8 cellular contexts compared by ENCODE assay signal in the genomic region with DNA sequence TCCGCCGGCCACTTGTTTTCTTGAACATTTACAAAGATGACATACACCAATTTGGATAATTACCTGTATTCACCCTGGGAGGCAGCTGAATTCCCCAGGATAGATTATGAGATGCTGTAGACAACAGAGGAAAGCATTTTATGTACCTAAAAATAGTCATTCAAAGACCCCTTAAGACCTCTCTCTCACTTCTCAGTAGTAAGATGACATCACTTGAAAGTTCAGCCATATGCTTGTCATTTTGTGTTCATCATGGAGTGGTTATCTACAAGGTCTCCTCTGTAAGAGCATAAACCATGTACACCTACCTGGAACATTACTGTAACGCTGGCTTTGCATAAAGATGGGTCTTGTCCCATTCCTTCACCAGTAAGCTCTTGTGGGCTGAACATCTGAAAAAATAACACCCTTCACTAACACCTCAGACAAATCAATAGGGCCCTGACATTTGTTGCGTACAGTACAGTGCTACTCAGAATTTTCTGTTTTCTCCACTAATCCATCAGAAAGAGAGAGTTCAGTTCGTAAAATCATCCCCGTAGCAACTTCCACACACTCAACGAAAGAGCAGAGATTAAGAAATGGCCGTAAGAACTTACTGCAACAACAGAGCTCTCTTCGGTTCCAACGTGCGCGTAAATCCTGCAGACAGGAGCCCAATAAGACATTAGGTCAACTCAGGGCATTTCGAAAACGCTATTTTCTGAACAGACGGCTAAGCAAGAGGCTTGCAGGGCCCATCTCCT. TPM values are rescaled to one million over a fixed set of nuclear protein-coding genes. Genes with fewer than 3 reads are reported as not detected.
DNase-seq lines count a peak whose midpoint lies in the region; ATAC-seq, FAIRE-seq and TF ChIP-seq lines count a peak whose summit lies in the region.

No MANE protein-coding gene starts in this region.

- SMC1A ChIA-PET in GM12878 (lab: Charles Lee; ENCODE audit: uncharacterized antibody, unreplicated experiment) = interaction anchor here (0.6 to 5.2 kb wide), 15 partner anchors 9 to 341 kb away, joined by 3 to 36 read pairs (median 4); a partner anchor contains a TSS

- no peak for TF ChIP-seq EP300 in GM12878 (IDR thresholded peaks at IDR 0.05; ENCODE audit: borderline replicate concordance in 1 of 2, control insufficient read depth in 1 of 2, low read depth in 2 of 2, low read length in 2 of 2)

- DNase-seq in left ventricle myocardium inferior (no peak), cardiac septum (ENCODE audit: low spot score) (no peak), GM12878 (ENCODE audit: low read depth, low spot score) (no peak), memory B cell (ENCODE audit: low spot score in 2 of 2) (no peak), hepatic stellate cell (ENCODE audit: low spot score) (no peak)
- no peak for DNase-seq in activated CD8-positive, alpha-beta memory T cell treated with anti-CD3 and anti-CD28 coated beads, Interleukin-2, amount 50 U/mL, for 4 hours

- TSS peak; percentile 72 for BruUV-seq in GM12878 (replicated peaks; lab: Mats Ljungman, UMichigan)

- no peaks in the 10 kb centered on the region for H3K9me3 ChIP-seq in left ventricle myocardium inferior (replicated peaks)
- no peaks in the 10 kb centered on the region for H3K9me3 ChIP-seq in GM12878 (replicated peaks; ENCODE audit: control insufficient read depth, insufficient read depth, low read length)

- H3K9ac ChIP-seq in GM12878 (ENCODE audit: control insufficient read depth, insufficient read depth, low read length) = peak overlapping the region; percentile 88

- POLR2A ChIA-PET in GM12878 (lab: Charles Lee) = interaction anchor here (0.5 to 7.8 kb wide), 27 partner anchors 8 to 254 kb away, joined by 3 to 92 read pairs (median 5); a partner anchor contains a TSS

- no peaks in the 10 kb centered on the region for H3K27me3 Mint-ChIP-seq in memory B cell

- ATAC-seq in GM12878 = no peak
- ATAC-seq in memory B cell (ENCODE audit: low read depth) = no peak
- no peak for ATAC-seq in GM21447 (IDR thresholded peaks at IDR 0.05; ENCODE audit: unreplicated experiment)
- ATAC-seq in HG03097 (IDR thresholded peaks at IDR 0.05; ENCODE audit: low FRiP score, unreplicated experiment) = no peak

- H3K4me1 Mint-ChIP-seq in memory B cell = peaks cover 44% of the 10 kb centered on the region

- peaks cover 83% of the 10 kb centered on the region for H3K79me2 ChIP-seq in GM12878 (ENCODE audit: control insufficient read depth, insufficient read depth, low read length)

- TF ChIP-seq RAD21 in GM12878 (IDR thresholded peaks at IDR 0.05; ENCODE audit: insufficient read depth, low read depth, low read length) = no peak

- peak overlapping the region; percentile 94 for H3K4me2 ChIP-seq in GM12878 (ENCODE audit: control insufficient read depth, insufficient read depth)

- CTCF ChIA-PET in GM12878 (lab: Yijun Ruan, JAX) = interaction anchor here (0.9 to 5.9 kb wide), 8 partner anchors 14 to 312 kb away, joined by 3 to 68 read pairs (median 4); a partner anchor contains a TSS

- no peak overlapping the region for H2AFZ ChIP-seq in GM12878 (ENCODE audit: control insufficient read depth, low read depth, low read length)

- H3K36me3 ChIP-seq in left ventricle myocardium inferior = peaks cover 33% of the 10 kb centered on the region
- peaks cover 17 to 32% of the 10 kb centered on the region in 2 experiments for H3K36me3 ChIP-seq in GM12878 (ENCODE audit: control insufficient read depth in 2 of 2, insufficient read depth in 2 of 2, low read length in 1 of 2)

- 0 out of 2 replicates have a peak, but pooled peaks cover 3% of the 10 kb centered on the region for H4K20me1 ChIP-seq in GM12878 (ENCODE audit: control insufficient read depth, insufficient read depth)

- peaks cover 23% of the 10 kb centered on the region for H3K36me3 Mint-ChIP-seq in memory B cell

- in situ Hi-C loops in GM12878 (cut with MboI) = no loop called here

- H3K4me1 ChIP-seq in left ventricle myocardium inferior (peaks cover 44% of the 10 kb centered on the region), GM12878 (ENCODE audit: control insufficient read depth, insufficient read depth, low read length) (peaks cover 17% of the 10 kb centered on the region)

- H3K4me3 Mint-ChIP-seq in memory B cell = peak overlapping the region; percentile 99

- peak overlapping the region; percentile 97 for H3K27ac Mint-ChIP-seq in memory B cell

- H3K27ac ChIP-seq in left ventricle myocardium inferior (replicated peaks) (peak overlapping the region; percentile 88), GM12878 (ENCODE audit: control insufficient read depth, insufficient read depth) (peak overlapping the region; percentile 88)

- no peak for TF ChIP-seq POLR2A in GM12878 (IDR thresholded peaks at IDR 0.05; ENCODE audit: low read depth, low read length)

- WGBS in GM12878 (ENCODE audit: insufficient coverage, insufficient replicate concordance, low lambda C conversion rate, missing lambda C conversion rate) = under 1% methylated on average over 15 of the region's 15 CpGs

- RAD21 ChIA-PET in GM12878 (lab: Charles Lee; ENCODE audit: unreplicated experiment) = interaction anchor here (0.9 to 3.6 kb wide), 6 partner anchors 11 to 128 kb away, joined by 3 to 31 read pairs (median 10); a partner anchor contains a TSS

- H3K27me3 ChIP-seq in left ventricle myocardium inferior (ENCODE audit: low read depth) (no peaks in the 10 kb centered on the region), GM12878 (replicated peaks in 1 of 2; ENCODE audit: control insufficient read depth in 2 of 2, insufficient read depth in 2 of 2, low read length in 1 of 2) (no peaks in the 10 kb centered on the region)

- TF ChIP-seq CTCF in left ventricle myocardium inferior (IDR thresholded peaks at IDR 0.05; ENCODE audit: borderline replicate concordance) (no peak), GM12878 (IDR thresholded peaks at IDR 0.05 in 2 of 3, conservative IDR thresholded peaks at IDR 0.05 in 1 of 3; ENCODE audit: control insufficient read depth in 2 of 3, extremely low read depth in 1 of 3, insufficient read depth in 1 of 3, low read depth in 3 of 3, low read length in 3 of 3) (no peak)

- H3K4me3 ChIP-seq in left ventricle myocardium inferior (peak overlapping the region; percentile 94), GM12878 (peak overlapping the region; percentile 91)

- no peaks in the 10 kb centered on the region for H3K9me3 Mint-ChIP-seq in memory B cell

- no peak for FAIRE-seq in GM12878 (lab: Jason Lieb, UNC)

- intact Hi-C loops in left ventricle myocardium inferior (cut with micrococcal nuclease) (no loop called here), cardiac septum (cut with DNase I) (loop anchor here (1.0 to 5.0 kb wide), 2 partner anchors 13 to 128 kb away; a partner anchor contains a TSS), GM12878 (cut with micrococcal nuclease; ENCODE audit: unreplicated experiment) (no loop called here)

RNA-seq across cellular contexts. Expression of a gene that starts 15.6 kb away (rescaled TPM):
- total RNA-seq in left ventricle myocardium inferior = 24.3 TPM
- 22.8 TPM for total RNA-seq in cardiac septum
- 62.3 and 66.4 TPM in 2 replicates for total RNA-seq in GM12878 (2013; cell fraction: nucleolus; rRNA removed)
- total RNA-seq in GM12878 (2014; rRNA removed) = 101 and 103 TPM in 2 replicates
- 54.4 and 58.0 TPM in 2 replicates for total RNA-seq in GM12878 (2014; rRNA removed; fragmentation: Illumina TruSeq; extraction: Trizol)
- 63.8 and 72.3 TPM in 2 replicates for total RNA-seq in GM12878 (2021)
- 38.3 TPM for polyA plus RNA-seq in GM12878 (2011; ENCODE audit: low read depth)
- polyA plus RNA-seq in GM12878 (2011; rRNA removed) = 36.2 and 54.3 TPM in 2 replicates
- 69.3 and 90.8 TPM in 2 replicates for polyA plus RNA-seq in GM12878 (2011; cell fraction: cytosol; rRNA removed)
- polyA plus RNA-seq in GM12878 (2011; cell fraction: nucleus; rRNA removed) = 163 and 166 TPM in 2 replicates
- 51.9 and 71.4 TPM in 2 replicates for polyA plus RNA-seq in GM12878 (2012)
- 34.5 and 54.3 TPM in 2 replicates for polyA plus RNA-seq in GM12878 (2014; fragmentation: Illumina TruSeq; extraction: Trizol)
- 10 to 100 TPM; 18.2 to 54.5 TPM for polyA plus RNA-seq in GM12878 (2014; fragmentation: Nextera tagmentation; extraction: Ambion mirVana)
- polyA plus RNA-seq in GM12878 (2014; rRNA removed) = 86.6 and 99.0 TPM in 2 replicates
- polyA plus RNA-seq in GM12878 (2016; fragmentation: Nextera tagmentation; extraction: Ambion mirVana) = 10 to 100 TPM; 63.4 to 74.4 TPM
- polyA minus RNA-seq in GM12878 (2011; rRNA and poly(A)+ RNA removed) = 68.5 and 73.3 TPM in 2 replicates
- polyA minus RNA-seq in GM12878 (2011; cell fraction: cytosol; rRNA and poly(A)+ RNA removed) = 33.9 and 55.1 TPM in 2 replicates
- 141 and 157 TPM in 2 replicates for polyA minus RNA-seq in GM12878 (2011; cell fraction: nucleus; rRNA and poly(A)+ RNA removed)

RNA-seq across cellular contexts. Expression of a gene that starts 22.4 kb away (rescaled TPM):
- total RNA-seq in left ventricle myocardium inferior (not detected), cardiac septum (not detected), GM12878 (2014; rRNA removed) (0.68 TPM in 1 of 2 replicates, not detected in the other), GM12878 (2014; rRNA removed; fragmentation: Illumina TruSeq; extraction: Trizol) (not detected in 2 replicates), GM12878 (2021) (not detected in 2 replicates)
- not detected in 2 replicates for total RNA-seq in GM12878 (2013; cell fraction: nucleolus; rRNA removed)
- polyA plus RNA-seq in GM12878 (2011; ENCODE audit: low read depth) = not detected
- polyA plus RNA-seq in GM12878 (2011; rRNA removed) (not detected in 2 replicates), GM12878 (2014; fragmentation: Illumina TruSeq; extraction: Trizol) (not detected in 2 replicates), GM12878 (2014; fragmentation: Nextera tagmentation; extraction: Ambion mirVana) (not detected), GM12878 (2014; rRNA removed) (not detected in 2 replicates), GM12878 (2016; fragmentation: Nextera tagmentation; extraction: Ambion mirVana) (under 1 TPM; 0.38 to 0.51 TPM)
- polyA plus RNA-seq in GM12878 (2011; cell fraction: cytosol; rRNA removed) = not detected in 2 replicates
- polyA plus RNA-seq in GM12878 (2011; cell fraction: nucleus; rRNA removed) = 0.48 TPM in 1 of 2 replicates, not detected in the other
- 0.58 TPM in 1 of 2 replicates, not detected in the other for polyA plus RNA-seq in GM12878 (2012)
- polyA minus RNA-seq in GM12878 (2011; rRNA and poly(A)+ RNA removed) = not detected in 2 replicates
- not detected in 2 replicates for polyA minus RNA-seq in GM12878 (2011; cell fraction: cytosol; rRNA and poly(A)+ RNA removed)
- polyA minus RNA-seq in GM12878 (2011; cell fraction: nucleus; rRNA and poly(A)+ RNA removed) = 1.1 TPM in 1 of 2 replicates, not detected in the other

RNA-seq across cellular contexts. Expression of a gene that starts 23.1 kb away (rescaled TPM):
- total RNA-seq in left ventricle myocardium inferior = 16.7 TPM
- total RNA-seq in cardiac septum = 19.7 TPM
- 28.8 and 33.0 TPM in 2 replicates for total RNA-seq in GM12878 (2013; cell fraction: nucleolus; rRNA removed)
- 32.3 and 35.4 TPM in 2 replicates for total RNA-seq in GM12878 (2014; rRNA removed)
- total RNA-seq in GM12878 (2014; rRNA removed; fragmentation: Illumina TruSeq; extraction: Trizol) = 23.5 and 24.8 TPM in 2 replicates
- total RNA-seq in GM12878 (2021) = 28.6 and 33.5 TPM in 2 replicates
- 19.9 TPM for polyA plus RNA-seq in GM12878 (2011; ENCODE audit: low read depth)
- 22.1 and 30.0 TPM in 2 replicates for polyA plus RNA-seq in GM12878 (2011; rRNA removed)
- polyA plus RNA-seq in GM12878 (2011; cell fraction: cytosol; rRNA removed) = 38.2 and 43.3 TPM in 2 replicates
- 29.4 and 36.1 TPM in 2 replicates for polyA plus RNA-seq in GM12878 (2011; cell fraction: nucleus; rRNA removed)
- 34.5 and 35.2 TPM in 2 replicates for polyA plus RNA-seq in GM12878 (2012)
- polyA plus RNA-seq in GM12878 (2014; fragmentation: Illumina TruSeq; extraction: Trizol) = 25.0 and 30.7 TPM in 2 replicates
- polyA plus RNA-seq in GM12878 (2014; fragmentation: Nextera tagmentation; extraction: Ambion mirVana) = 1 to 10 TPM; 3.8 to 4.5 TPM
- 31.1 and 32.8 TPM in 2 replicates for polyA plus RNA-seq in GM12878 (2014; rRNA removed)
- 10 to 100 TPM; 21.6 to 21.9 TPM for polyA plus RNA-seq in GM12878 (2016; fragmentation: Nextera tagmentation; extraction: Ambion mirVana)
- 45.3 and 57.3 TPM in 2 replicates for polyA minus RNA-seq in GM12878 (2011; rRNA and poly(A)+ RNA removed)
- 9.8 and 11.3 TPM in 2 replicates for polyA minus RNA-seq in GM12878 (2011; cell fraction: cytosol; rRNA and poly(A)+ RNA removed)
- 15.1 and 16.0 TPM in 2 replicates for polyA minus RNA-seq in GM12878 (2011; cell fraction: nucleus; rRNA and poly(A)+ RNA removed)

RNA-seq across cellular contexts. Expression of a gene that starts 25.7 kb away (rescaled TPM):
- total RNA-seq in left ventricle myocardium inferior (35.0 TPM), cardiac septum (38.6 TPM), GM12878 (2014; rRNA removed) (143 and 147 TPM in 2 replicates), GM12878 (2014; rRNA removed; fragmentation: Illumina TruSeq; extraction: Trizol) (72.2 and 79.6 TPM in 2 replicates), GM12878 (2021) (113 and 114 TPM in 2 replicates)
- total RNA-seq in GM12878 (2013; cell fraction: nucleolus; rRNA removed) = 136 and 176 TPM in 2 replicates
- polyA plus RNA-seq in GM12878 (2011; ENCODE audit: low read depth) = 90.7 TPM
- polyA plus RNA-seq in GM12878 (2011; rRNA removed) (127 and 134 TPM in 2 replicates), GM12878 (2014; fragmentation: Illumina TruSeq; extraction: Trizol) (79.7 and 80.9 TPM in 2 replicates), GM12878 (2014; fragmentation: Nextera tagmentation; extraction: Ambion mirVana) (10 to 100 TPM in 1 of 2 experiments, 1 to 10 TPM in 1; 6.9 to 17.0 TPM), GM12878 (2014; rRNA removed) (98.0 and 105 TPM in 2 replicates), GM12878 (2016; fragmentation: Nextera tagmentation; extraction: Ambion mirVana) (100 to 1,000 TPM; 148 to 158 TPM)
- polyA plus RNA-seq in GM12878 (2011; cell fraction: cytosol; rRNA removed) = 156 and 165 TPM in 2 replicates
- 299 and 395 TPM in 2 replicates for polyA plus RNA-seq in GM12878 (2011; cell fraction: nucleus; rRNA removed)
- 117 and 182 TPM in 2 replicates for polyA plus RNA-seq in GM12878 (2012)
- polyA minus RNA-seq in GM12878 (2011; rRNA and poly(A)+ RNA removed) = 78.4 and 115 TPM in 2 replicates
- 83.3 and 96.2 TPM in 2 replicates for polyA minus RNA-seq in GM12878 (2011; cell fraction: cytosol; rRNA and poly(A)+ RNA removed)
- 89.7 and 103 TPM in 2 replicates for polyA minus RNA-seq in GM12878 (2011; cell fraction: nucleus; rRNA and poly(A)+ RNA removed)

RNA-seq across cellular contexts. Expression of a gene that starts 49.8 kb away (rescaled TPM):
- total RNA-seq in left ventricle myocardium inferior (43.2 TPM), cardiac septum (36.7 TPM), GM12878 (2014; rRNA removed) (30.6 and 31.8 TPM in 2 replicates), GM12878 (2014; rRNA removed; fragmentation: Illumina TruSeq; extraction: Trizol) (22.4 and 28.0 TPM in 2 replicates), GM12878 (2021) (51.8 and 56.2 TPM in 2 replicates)
- total RNA-seq in GM12878 (2013; cell fraction: nucleolus; rRNA removed) = 67.4 and 78.6 TPM in 2 replicates
- polyA plus RNA-seq in GM12878 (2011; ENCODE audit: low read depth) = 42.2 TPM
- polyA plus RNA-seq in GM12878 (2011; rRNA removed) (8.9 and 20.7 TPM in 2 replicates), GM12878 (2014; fragmentation: Illumina TruSeq; extraction: Trizol) (74.9 and 84.9 TPM in 2 replicates), GM12878 (2014; fragmentation: Nextera tagmentation; extraction: Ambion mirVana) (10 to 100 TPM; 23.4 to 37.5 TPM), GM12878 (2014; rRNA removed) (43.7 and 64.1 TPM in 2 replicates), GM12878 (2016; fragmentation: Nextera tagmentation; extraction: Ambion mirVana) (10 to 100 TPM; 71.7 to 75.5 TPM)
- polyA plus RNA-seq in GM12878 (2011; cell fraction: cytosol; rRNA removed) = 40.7 and 50.6 TPM in 2 replicates
- polyA plus RNA-seq in GM12878 (2011; cell fraction: nucleus; rRNA removed) = 196 and 244 TPM in 2 replicates
- polyA plus RNA-seq in GM12878 (2012) = 49.3 and 62.3 TPM in 2 replicates
- 21.9 and 22.9 TPM in 2 replicates for polyA minus RNA-seq in GM12878 (2011; rRNA and poly(A)+ RNA removed)
- 13.2 and 14.7 TPM in 2 replicates for polyA minus RNA-seq in GM12878 (2011; cell fraction: cytosol; rRNA and poly(A)+ RNA removed)
- polyA minus RNA-seq in GM12878 (2011; cell fraction: nucleus; rRNA and poly(A)+ RNA removed) = 26.2 and 37.8 TPM in 2 replicates
